8 cellular contexts compared by ENCODE assay signal in the genomic region with DNA sequence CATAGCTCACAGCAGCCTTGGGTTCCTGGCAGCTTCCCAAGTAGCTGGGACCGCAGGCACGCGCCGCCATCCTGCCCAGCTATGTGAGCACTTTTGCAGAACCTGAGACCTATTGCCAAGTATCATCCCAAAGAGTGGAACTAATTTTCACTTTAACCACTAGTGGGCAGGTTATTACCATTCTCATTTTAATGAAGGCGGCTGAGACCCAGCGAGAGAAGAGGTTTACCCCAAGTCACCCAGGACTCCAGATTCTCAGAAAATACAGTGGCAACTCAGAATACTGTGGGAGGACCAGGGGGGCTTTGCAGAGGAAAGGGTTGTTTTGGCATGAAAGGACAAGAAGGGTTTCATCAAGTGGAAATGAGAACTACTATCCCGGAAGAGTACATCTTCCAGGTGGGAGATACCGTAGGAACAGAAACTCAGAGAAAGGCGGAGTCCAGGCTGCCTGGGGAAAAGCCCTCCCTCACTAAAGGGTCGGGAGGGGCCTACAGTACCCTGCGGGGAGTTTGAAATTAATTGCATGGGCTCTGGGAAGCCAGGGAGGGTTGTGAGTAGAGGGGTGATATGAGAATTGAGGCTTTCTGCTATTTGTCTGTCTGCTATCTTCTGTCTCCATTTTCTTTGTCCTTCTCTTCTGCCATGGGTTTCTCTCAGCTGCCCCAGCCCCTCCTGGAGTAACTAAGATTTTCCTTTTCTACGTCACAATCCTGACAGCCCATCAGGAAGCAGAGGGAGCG. TPM values are rescaled to one million over a fixed set of nuclear protein-coding genes. Genes with fewer than 3 reads are reported as not detected.
DNase-seq lines count a peak whose midpoint lies in the region; ATAC-seq and TF ChIP-seq lines count a peak whose summit lies in the region.

No MANE protein-coding gene starts in this region.

- no peaks in the 10 kb centered on the region for H3K9me2 ChIP-seq in GM23248 (ENCODE audit: insufficient read depth)

- CTCF ChIA-PET in BJ (lab: Yijun Ruan, JAX) = interaction anchor here (0.5 to 8.9 kb wide), 13 partner anchors 16 to 213 kb away, joined by 3 to 112 read pairs (median 4); a partner anchor contains a TSS

- peaks cover 26% of the 10 kb centered on the region for H3K4me1 ChIP-seq in GM23248 (ENCODE audit: insufficient read depth)
- peaks cover 10 to 22% (median 15%) of the 10 kb centered on the region in 4 donors for H3K4me1 ChIP-seq in liver (ENCODE audit: control insufficient read depth in 4 of 4, insufficient read depth in 4 of 4, low read length in 3 of 4)

- DNase-seq in BJ (ENCODE audit: low read depth) (peak; percentile 78), GM23248 (peak; percentile 96), NCI-H2081 (lab: John Stamatoyannopoulos, UW) (peak; percentile 62 to 82), T1000 (lab: John Stamatoyannopoulos, UW) (peak; percentile 75)
- peak; percentile 37 for DNase-seq in stimulated activated naive CD4-positive, alpha-beta T cell treated with Interleukin-2 at 50 U/mL for 16 hours (lab: John Stamatoyannopoulos, UW)

- peak overlapping the region; percentile 50 for H3K4me2 ChIP-seq in GM23248 (ENCODE audit: unreplicated experiment)

- TF ChIP-seq RAD21 in liver (IDR thresholded peaks at IDR 0.05) = peak; percentile 93 to 96

- peak overlapping the region; percentile 52 for H3K9ac ChIP-seq in GM23248
- H3K9ac ChIP-seq in liver (ENCODE audit: low read depth in 1 of 2, low read length in 2 of 2) = peak overlapping the region; percentile 26 to 55

- H3K4me3 ChIP-seq in BJ (ENCODE audit: low read depth, low read length) = no peak overlapping the region
- no peak overlapping the region for H3K4me3 ChIP-seq in GM23248
- H3K4me3 ChIP-seq in liver (ENCODE audit: low read depth in 1 of 3, low read length in 3 of 3) = no peak overlapping the region

- TF ChIP-seq CTCF in BJ (IDR thresholded peaks at IDR 0.05; ENCODE audit: insufficient read depth, low read depth, low read length) (peak; percentile 73), liver (IDR thresholded peaks at IDR 0.05; ENCODE audit: low read depth, low read length, missing input control) (peak; percentile 82)

- no peak overlapping the region for H2AFZ ChIP-seq in GM23248

- ATAC-seq in GM21576 (IDR thresholded peaks at IDR 0.05; ENCODE audit: unreplicated experiment) = no peak

- WGBS in GM23248 (ENCODE audit: low coverage in 1 of 2, low lambda C conversion rate in 2 of 2, missing lambda C conversion rate in 2 of 2), 2 experiments = 11 to 13% methylated on average over 13 of the region's 13 CpGs
- WGBS in liver = 13% methylated on average over 13 of the region's 13 CpGs

- POLR2A ChIA-PET in BJ (lab: Charles Lee) = interaction anchor here (0.9 to 1.4 kb wide), 3 partner anchors 27 to 67 kb away, joined by 3 read pairs; a partner anchor contains a TSS

- H3F3A ChIP-seq in GM23248 (ENCODE audit: insufficient read depth) = peaks cover 43% of the 10 kb centered on the region

- H3K27me3 ChIP-seq in BJ (ENCODE audit: control insufficient read depth, insufficient read depth, low read length) (no peaks in the 10 kb centered on the region; the same call in none of the 2 replicates), GM23248 (replicated peaks; ENCODE audit: insufficient read depth) (no peaks in the 10 kb centered on the region), liver (ENCODE audit: control insufficient read depth in 4 of 4, insufficient read depth in 4 of 4, low read length in 3 of 4) (no peaks in the 10 kb centered on the region)

- H3K27ac ChIP-seq in GM23248 (peak overlapping the region; percentile 63), cingulate gyrus (ENCODE audit: low read depth, low read length) (peak overlapping the region; percentile 74), liver (ENCODE audit: low read depth in 1 of 2, low read length in 2 of 2) (no peak overlapping the region)

- H3K36me3 ChIP-seq in BJ (ENCODE audit: control insufficient read depth, insufficient read depth, low read length) = peaks cover 4% of the 10 kb centered on the region
- H3K36me3 ChIP-seq in GM23248 (ENCODE audit: low read depth) = no peaks in the 10 kb centered on the region
- no peaks in the 10 kb centered on the region for H3K36me3 ChIP-seq in liver (ENCODE audit: control insufficient read depth in 4 of 4, insufficient read depth in 3 of 4, low read depth in 1 of 4, low read length in 3 of 4)

- H4K20me1 ChIP-seq in GM23248 (ENCODE audit: insufficient read depth) = no peaks in the 10 kb centered on the region

- H3K79me2 ChIP-seq in GM23248 (ENCODE audit: insufficient read depth) = no peaks in the 10 kb centered on the region

- H3K9me3 ChIP-seq in GM23248 (ENCODE audit: low read depth) = no peaks in the 10 kb centered on the region
- H3K9me3 ChIP-seq in liver (ENCODE audit: control insufficient read depth in 4 of 4, low read length in 3 of 4) = no peaks in the 10 kb centered on the region

- in situ Hi-C loops in GM23248 (cut with MboI) = loop anchor here (10.0 kb wide), 1 partner anchor 79 kb away; no protein-coding TSS in a partner anchor

TF ChIP-seq in liver, 16 proteins besides CTCF, POLR2A, EP300 and RAD21:
- TF ChIP-seq SP1 (IDR thresholded peaks at IDR 0.05) (peak; percentile 9), YY1 (IDR thresholded peaks at IDR 0.05) (peak; percentile 30), RXRA (IDR thresholded peaks at IDR 0.05) (peak; percentile 28), TAF1 (conservative IDR thresholded peaks at IDR 0.05) (no peak), JUND (IDR thresholded peaks at IDR 0.05) (no peak), HNF4A (conservative IDR thresholded peaks at IDR 0.05) (peak; percentile 31 to 35)
- TF ChIP-seq, protein P1, sequence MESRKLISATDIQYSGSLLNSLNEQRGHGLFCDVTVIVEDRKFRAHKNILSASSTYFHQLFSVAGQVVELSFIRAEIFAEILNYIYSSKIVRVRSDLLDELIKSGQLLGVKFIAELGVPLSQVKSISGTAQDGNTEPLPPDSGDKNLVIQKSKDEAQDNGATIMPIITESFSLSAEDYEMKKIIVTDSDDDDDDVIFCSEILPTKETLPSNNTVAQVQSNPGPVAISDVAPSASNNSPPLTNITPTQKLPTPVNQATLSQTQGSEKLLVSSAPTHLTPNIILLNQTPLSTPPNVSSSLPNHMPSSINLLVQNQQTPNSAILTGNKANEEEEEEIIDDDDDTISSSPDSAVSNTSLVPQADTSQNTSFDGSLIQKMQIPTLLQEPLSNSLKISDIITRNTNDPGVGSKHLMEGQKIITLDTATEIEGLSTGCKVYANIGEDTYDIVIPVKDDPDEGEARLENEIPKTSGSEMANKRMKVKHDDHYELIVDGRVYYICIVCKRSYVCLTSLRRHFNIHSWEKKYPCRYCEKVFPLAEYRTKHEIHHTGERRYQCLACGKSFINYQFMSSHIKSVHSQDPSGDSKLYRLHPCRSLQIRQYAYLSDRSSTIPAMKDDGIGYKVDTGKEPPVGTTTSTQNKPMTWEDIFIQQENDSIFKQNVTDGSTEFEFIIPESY (IDR thresholded peaks at IDR 0.05) = no peak
- TF ChIP-seq, protein P2, sequence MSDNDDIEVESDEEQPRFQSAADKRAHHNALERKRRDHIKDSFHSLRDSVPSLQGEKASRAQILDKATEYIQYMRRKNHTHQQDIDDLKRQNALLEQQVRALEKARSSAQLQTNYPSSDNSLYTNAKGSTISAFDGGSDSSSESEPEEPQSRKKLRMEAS (IDR thresholded peaks at IDR 0.05) = no peak
- TF ChIP-seq, protein P3, sequence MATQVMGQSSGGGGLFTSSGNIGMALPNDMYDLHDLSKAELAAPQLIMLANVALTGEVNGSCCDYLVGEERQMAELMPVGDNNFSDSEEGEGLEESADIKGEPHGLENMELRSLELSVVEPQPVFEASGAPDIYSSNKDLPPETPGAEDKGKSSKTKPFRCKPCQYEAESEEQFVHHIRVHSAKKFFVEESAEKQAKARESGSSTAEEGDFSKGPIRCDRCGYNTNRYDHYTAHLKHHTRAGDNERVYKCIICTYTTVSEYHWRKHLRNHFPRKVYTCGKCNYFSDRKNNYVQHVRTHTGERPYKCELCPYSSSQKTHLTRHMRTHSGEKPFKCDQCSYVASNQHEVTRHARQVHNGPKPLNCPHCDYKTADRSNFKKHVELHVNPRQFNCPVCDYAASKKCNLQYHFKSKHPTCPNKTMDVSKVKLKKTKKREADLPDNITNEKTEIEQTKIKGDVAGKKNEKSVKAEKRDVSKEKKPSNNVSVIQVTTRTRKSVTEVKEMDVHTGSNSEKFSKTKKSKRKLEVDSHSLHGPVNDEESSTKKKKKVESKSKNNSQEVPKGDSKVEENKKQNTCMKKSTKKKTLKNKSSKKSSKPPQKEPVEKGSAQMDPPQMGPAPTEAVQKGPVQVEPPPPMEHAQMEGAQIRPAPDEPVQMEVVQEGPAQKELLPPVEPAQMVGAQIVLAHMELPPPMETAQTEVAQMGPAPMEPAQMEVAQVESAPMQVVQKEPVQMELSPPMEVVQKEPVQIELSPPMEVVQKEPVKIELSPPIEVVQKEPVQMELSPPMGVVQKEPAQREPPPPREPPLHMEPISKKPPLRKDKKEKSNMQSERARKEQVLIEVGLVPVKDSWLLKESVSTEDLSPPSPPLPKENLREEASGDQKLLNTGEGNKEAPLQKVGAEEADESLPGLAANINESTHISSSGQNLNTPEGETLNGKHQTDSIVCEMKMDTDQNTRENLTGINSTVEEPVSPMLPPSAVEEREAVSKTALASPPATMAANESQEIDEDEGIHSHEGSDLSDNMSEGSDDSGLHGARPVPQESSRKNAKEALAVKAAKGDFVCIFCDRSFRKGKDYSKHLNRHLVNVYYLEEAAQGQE (IDR thresholded peaks at IDR 0.05) = no peak

RNA-seq across cellular contexts. Expression of a gene that starts 7.2 kb away (rescaled TPM):
- polyA plus RNA-seq in BJ (2011; rRNA removed) (0.49 and 0.77 TPM in 2 replicates), GM23248 (2016; fragmentation: Nextera tagmentation; extraction: Ambion mirVana) (0.35 and 0.51 TPM in 2 replicates), liver (1 to 10 TPM; 1.1 to 1.2 TPM)
- polyA minus RNA-seq in BJ (2011; rRNA and poly(A)+ RNA removed) = 0.19 and 0.82 TPM in 2 replicates
- 1.1 TPM in 1 of 2 replicates, not detected in the other for total RNA-seq in GM23248 (2014; rRNA removed; shearing (Covaris generic))
- 1 to 10 TPM; 2.3 to 3.5 TPM for total RNA-seq in liver

RNA-seq across cellular contexts. Expression of a gene that starts 31.7 kb away (rescaled TPM):
- polyA plus RNA-seq in BJ (2011; rRNA removed) (537 and 840 TPM in 2 replicates), GM23248 (2016; fragmentation: Nextera tagmentation; extraction: Ambion mirVana) (1,230 and 1,270 TPM in 2 replicates), liver (100 to 1,000 TPM in 1 of 2 donors, 10 to 100 TPM in 1; 60.4 to 105 TPM)
- polyA minus RNA-seq in BJ (2011; rRNA and poly(A)+ RNA removed) = 412 and 437 TPM in 2 replicates
- total RNA-seq in GM23248 (2014; rRNA removed; shearing (Covaris generic)) = 1,219 and 1,322 TPM in 2 replicates
- total RNA-seq in liver = 100 to 1,000 TPM in 1 of 2 donors, 10 to 100 TPM in 1; 89.4 to 160 TPM

RNA-seq across cellular contexts. Expression of a gene that starts 47.7 kb away (rescaled TPM):
- polyA plus RNA-seq in BJ (2011; rRNA removed) (21.4 and 25.8 TPM in 2 replicates), GM23248 (2016; fragmentation: Nextera tagmentation; extraction: Ambion mirVana) (15.4 and 16.4 TPM in 2 replicates), liver (10 to 100 TPM; 15.7 to 16.0 TPM)
- polyA minus RNA-seq in BJ (2011; rRNA and poly(A)+ RNA removed) = 15.5 and 19.8 TPM in 2 replicates
- total RNA-seq in GM23248 (2014; rRNA removed; shearing (Covaris generic)) = 12.4 and 14.3 TPM in 2 replicates
- total RNA-seq in liver = 10 to 100 TPM; 10.2 to 21.8 TPM

Comparison
In these comparisons a context has a peak if more than half of its experiments do, and no peak if none do; other contexts are left out.
1. DNase-seq: peak in every context shown above with its lines; median percentile 96 in GM23248; 78 in BJ; 75 in T1000; 72 in NCI-H2081; 37 in stimulated activated naive CD4-positive, alpha-beta T cell treated with Interleukin-2 at 50 U/mL for 16 hours.
2. H3K27ac ChIP-seq: peak in GM23248 (single experiment) and cingulate gyrus (single experiment); none in liver (0 of 2).